8 cellular contexts compared by ENCODE assay signal in genomic region chr3:111072016-111072891, GRCh38. TPM values are rescaled to one million over a fixed set of nuclear protein-coding genes. Genes with fewer than 3 reads are reported as not detected.
DNase-seq lines count a peak whose midpoint lies in the region; ATAC-seq, FAIRE-seq and TF ChIP-seq lines count a peak whose summit lies in the region.

No MANE protein-coding gene starts in this region.

- DNase-seq in activated T-cell treated with anti-CD3 and anti-CD28 coated beads for 48 hours (ENCODE audit: low read depth) (peak; percentile 15), activated T-cell treated with anti-CD3 and anti-CD28 coated beads for 4 hours (no peak), H1 (ENCODE audit: low read depth in 1 of 2, low spot score in 2 of 2) (peak in 1 of 2 experiments; percentile 64), substantia nigra (lab: John Stamatoyannopoulos, UW) (peak in 35 of 49 donors; percentile 3 to 74 (median 44)), GM19240 (ENCODE audit: insufficient read length, low spot score) (no peak)

- TF ChIP-seq CTCF in WI38 (IDR thresholded peaks at IDR 0.05; ENCODE audit: low read depth, low read length) (no peak), H1 (IDR thresholded peaks at IDR 0.05; ENCODE audit: control extremely low read depth in 1 of 3, insufficient read depth in 1 of 3, low read depth in 1 of 3, low read length in 3 of 3) (no peak)

- peak overlapping the region; percentile 65 for H4K5ac ChIP-seq in H1 (ENCODE audit: insufficient read length, low read depth, low read length)

- H3K18ac ChIP-seq in H1 (ENCODE audit: extremely low read depth, low read length), result peak overlapping the region; percentile 84

- H3K27me3 ChIP-seq in H1 (replicated peaks in 1 of 4; ENCODE audit: control insufficient read depth in 3 of 4, extremely low read depth in 1 of 4, insufficient read depth in 3 of 4, low read length in 3 of 4), result no peaks in the 10 kb centered on the region
- peaks cover 66% of the 10 kb centered on the region for H3K27me3 ChIP-seq in mononuclear cell (ENCODE audit: insufficient read depth, low read length)

- peaks cover 22% of the 10 kb centered on the region for H3K23me2 ChIP-seq in H1 (ENCODE audit: low read depth, low read length)

- ATAC-seq in HG03175 (IDR thresholded peaks at IDR 0.05; ENCODE audit: unreplicated experiment), result peak; percentile 24

- peak overlapping the region; percentile 88 to 100 for H3K4me2 ChIP-seq in H1 (ENCODE audit: insufficient read depth in 1 of 2, low read depth in 2 of 2, low read length in 2 of 2)

- H3K14ac ChIP-seq in H1 (ENCODE audit: insufficient read length), result no peak overlapping the region

- H2AFZ ChIP-seq in H1 (ENCODE audit: low read length), result 0 out of 2 replicates have a peak overlapping the region, but pooled peaks have one; percentile 7

- no peak overlapping the region for H3K23ac ChIP-seq in H1 (ENCODE audit: insufficient read length)

- H3K4ac ChIP-seq in H1 (replicated peaks; ENCODE audit: insufficient read length, low read depth, low read length), result no peak overlapping the region

- H3K9me3 ChIP-seq in H1 (ENCODE audit: insufficient read depth in 2 of 2, low read depth in 1 of 2, low read length in 1 of 2) (no peaks in the 10 kb centered on the region), mononuclear cell (ENCODE audit: low read depth, low read length) (no peaks in the 10 kb centered on the region)

- POLR2A ChIA-PET in H1 (lab: Charles Lee; ENCODE audit: partially characterized antibody), result interaction anchor here (0.5 to 1.4 kb wide), 5 partner anchors 10 to 1418 kb away, joined by 3 to 6 read pairs (median 4); no protein-coding TSS in a partner anchor

- peaks cover 27 to 73% of the 10 kb centered on the region in 2 experiments for H3K79me2 ChIP-seq in H1 (ENCODE audit: control insufficient read depth in 1 of 2, insufficient read depth in 2 of 2, low read length in 2 of 2)

- no peaks in the 10 kb centered on the region for H3K79me1 ChIP-seq in H1 (ENCODE audit: low read depth, low read length)

- no peak overlapping the region for H2AK5ac ChIP-seq in H1 (ENCODE audit: low read depth, low read length)

- H3K27ac ChIP-seq in H1 (ENCODE audit: low read depth, low read length), result 0 out of 2 replicates have a peak overlapping the region, but pooled peaks have one; percentile 53
- peak overlapping the region; percentile 69 for H3K27ac ChIP-seq in substantia nigra (ENCODE audit: low read depth, low read length, poor library complexity, severe bottlenecking)

- no peak for TF ChIP-seq EP300 in H1 (IDR thresholded peaks at IDR 0.05; ENCODE audit: borderline replicate concordance in 1 of 2, low read depth in 2 of 2, low read length in 2 of 2)

- peak in 1 of 2 experiments; percentile 41; a peak in 1 of 3 replicates for TF ChIP-seq POLR2A in H1 (IDR thresholded peaks at IDR 0.05; ENCODE audit: control extremely low read depth in 1 of 2, low read depth in 2 of 2, low read length in 2 of 2)

- FAIRE-seq in H1 (lab: Jason Lieb, UNC), result no peak

- H3K4me3 ChIP-seq in WI38 (ENCODE audit: low read depth, low read length) (peak overlapping the region; percentile 98), H1 (ENCODE audit: extremely low read depth in 1 of 4, insufficient read depth in 2 of 4, low read depth in 3 of 4, low read length in 4 of 4) (peak overlapping the region; percentile 80 to 99 (median 88)), mononuclear cell (ENCODE audit: low read length) (peak overlapping the region; percentile 38)

- peaks cover 4 to 5% of the 10 kb centered on the region in 2 experiments for H4K20me1 ChIP-seq in H1 (replicated peaks in 1 of 2; ENCODE audit: control insufficient read depth in 1 of 2, insufficient read depth in 2 of 2, low read length in 2 of 2)

- TF ChIP-seq RAD21 in H1 (IDR thresholded peaks at IDR 0.05 in 1 of 2, conservative IDR thresholded peaks at IDR 0.05 in 1 of 2; ENCODE audit: low read depth in 2 of 2, low read length in 2 of 2), result no peak

- H2BK20ac ChIP-seq in H1 (ENCODE audit: low read length), result no peak overlapping the region

- no peak overlapping the region for H2BK12ac ChIP-seq in H1 (ENCODE audit: low read depth, low read length)

- peaks cover 0 to 8% (median 1%) of the 10 kb centered on the region in 4 experiments; a peak in 4 of 7 replicates for H3K4me1 ChIP-seq in H1 (replicated peaks in 1 of 4; ENCODE audit: control insufficient read depth in 3 of 4, insufficient read depth in 4 of 4, low read length in 3 of 4)
- peaks cover 23% of the 10 kb centered on the region for H3K4me1 ChIP-seq in mononuclear cell (ENCODE audit: insufficient read depth, low read length)

- H4K8ac ChIP-seq in H1 (ENCODE audit: extremely low read depth, insufficient read depth, low read length), result peak overlapping the region; percentile 64

- H3K56ac ChIP-seq in H1 (replicated peaks; ENCODE audit: insufficient read length, low read depth, low read length), result no peak overlapping the region

- H2BK5ac ChIP-seq in H1 (ENCODE audit: low read depth, low read length), result peak overlapping the region; percentile 54; the same call in 1 of the 2 replicates

- WGBS in H1 (ENCODE audit: extremely low coverage in 1 of 2, insufficient coverage in 1 of 2, insufficient read length in 1 of 2, insufficient replicate concordance in 2 of 2, low coverage in 1 of 2, low lambda C conversion rate in 2 of 2, missing lambda C conversion rate in 1 of 2), 2 experiments, result 1% methylated on average over 49 of the region's 71 CpGs; no CpG with 5 or more reads in 1 of the 2 experiments

- H4K91ac ChIP-seq in H1 (replicated peaks; ENCODE audit: insufficient read length, low read length), result no peak overlapping the region

- peak overlapping the region; percentile 58 to 78 (median 68) for H3K9ac ChIP-seq in H1 (replicated peaks in 1 of 4; ENCODE audit: extremely low read depth in 1 of 4, low read depth in 3 of 4, low read length in 3 of 4)

- no peak overlapping the region for H2BK120ac ChIP-seq in H1 (replicated peaks; ENCODE audit: low read depth, low read length)

- no peaks in the 10 kb centered on the region for H3K36me3 ChIP-seq in H1 (ENCODE audit: control insufficient read depth in 2 of 4, insufficient read depth in 4 of 4, low read length in 3 of 4)

- CTCF ChIA-PET in H1 (lab: Charles Lee; ENCODE audit: partially characterized antibody), result interaction anchor here (0.6 to 2.6 kb wide), 3 partner anchors 10 to 80 kb away, joined by 3 to 13 read pairs (median 3); no protein-coding TSS in a partner anchor

- H2BK15ac ChIP-seq in H1 (ENCODE audit: low read length), result no peak overlapping the region

TF ChIP-seq in H1, 55 proteins besides CTCF, POLR2A, EP300 and RAD21 (continues in another document):
- TF ChIP-seq NANOG (IDR thresholded peaks at IDR 0.05; ENCODE audit: insufficient read depth, low read depth, low read length, poor library complexity, severe bottlenecking) (no peak), HDAC2 (IDR thresholded peaks at IDR 0.05; ENCODE audit: borderline replicate concordance in 1 of 2, low read depth in 2 of 2, low read length in 2 of 2) (peak; percentile 19 to 69; a peak in 1 of 4 replicates), KDM4A (IDR thresholded peaks at IDR 0.05; ENCODE audit: low read depth, low read length, severe bottlenecking) (peak; percentile 94), SIN3A (conservative IDR thresholded peaks at IDR 0.05 in 1 of 2, IDR thresholded peaks at IDR 0.05 in 1 of 2; ENCODE audit: low read depth in 1 of 2, low read length in 2 of 2) (0 out of 4 replicates have a peak, but pooled peaks of 1 of the 2 experiments have one; percentile 15), TAF1 (IDR thresholded peaks at IDR 0.05; ENCODE audit: low read depth, low read length) (peak; percentile 42; the same call in 1 of the 2 replicates), SAP30 (IDR thresholded peaks at IDR 0.05; ENCODE audit: insufficient read depth, insufficient replicate concordance, low read length) (peak; percentile 49), MAFK (IDR thresholded peaks at IDR 0.05; ENCODE audit: low read depth, low read length) (no peak), HDAC6 (IDR thresholded peaks at IDR 0.05; ENCODE audit: low read depth, low read length) (no peak), CHD2 (IDR thresholded peaks at IDR 0.05; ENCODE audit: low read length) (0 out of 2 replicates have a peak, but pooled peaks have one; percentile 12), KDM1A (IDR thresholded peaks at IDR 0.05; ENCODE audit: borderline replicate concordance, low read length) (peak; percentile 82; the same call in 1 of the 2 replicates), MAX (IDR thresholded peaks at IDR 0.05) (peak; percentile 27; the same call in 1 of the 2 replicates), SUZ12 (IDR thresholded peaks at IDR 0.05; ENCODE audit: low read length) (peak; percentile 41; the same call in 1 of the 2 replicates), ASH2L (IDR thresholded peaks at IDR 0.05; ENCODE audit: low read length) (peak; percentile 75), JUND (IDR thresholded peaks at IDR 0.05; ENCODE audit: low read length) (no peak), E2F6 (IDR thresholded peaks at IDR 0.05) (peak; percentile 83), EZH2 (IDR thresholded peaks at IDR 0.05; ENCODE audit: low read depth, low read length, severe bottlenecking) (peak; percentile 30), TEAD4 (IDR thresholded peaks at IDR 0.05; ENCODE audit: low read depth, low read length) (no peak), YY1 (IDR thresholded peaks at IDR 0.05; ENCODE audit: low read depth, low read length) (no peak), JUN (IDR thresholded peaks at IDR 0.05; ENCODE audit: low read depth, low read length) (no peak)

RNA-seq across cellular contexts. Expression of gene NECTIN3, which starts 0.6 kb away (rescaled TPM):
- total RNA-seq in H1 (2021; fragmentation: NEBNext Ultra II Directional; extraction: Animal tissue kit (Norgen Biotek cat#: 25700)), result 50.6 and 52.2 TPM in 2 replicates
- 9.4 and 13.6 TPM in 2 replicates for polyA plus RNA-seq in H1 (2011; rRNA removed)
- polyA plus RNA-seq in H1 (2011; cell fraction: cytosol; rRNA removed), result 15.6 TPM
- 13.6 TPM for polyA plus RNA-seq in H1 (2011; cell fraction: nucleus; rRNA removed)
- polyA plus RNA-seq in H1 (2012, experiment 1 of 2), result 19.5 to 30.3 TPM (median 25.6 TPM) in 4 replicates
- polyA plus RNA-seq in H1 (2012, experiment 2 of 2), result 2.2 TPM
- polyA plus RNA-seq in H1 (2013, experiment 1 of 2), result 36.4 TPM
- polyA plus RNA-seq in H1 (2013, experiment 2 of 2), result 39.8 TPM
- 52.5 and 75.7 TPM in 2 replicates for polyA minus RNA-seq in H1 (2011; rRNA and poly(A)+ RNA removed)
- 48.6 TPM for polyA minus RNA-seq in H1 (2011; cell fraction: cytosol; rRNA and poly(A)+ RNA removed)
- 104 TPM for polyA minus RNA-seq in H1 (2011; cell fraction: nucleus; rRNA and poly(A)+ RNA removed)
- total RNA-seq in mononuclear cell, result 5.5 TPM

Comparison
In these comparisons a context has a peak if more than half of its experiments do, and no peak if none do; other contexts are left out.
1. DNase-seq: peak in activated T-cell treated with anti-CD3 and anti-CD28 coated beads for 48 hours (single experiment) and substantia nigra (35 of 49); none in activated T-cell treated with anti-CD3 and anti-CD28 coated beads for 4 hours (single experiment) and GM19240 (single experiment).
2. H3K4me3 ChIP-seq: peak in every context shown above with its lines; median percentile 98 in WI38; 88 in H1; 38 in mononuclear cell.